ENCODE assay signal across 12 cellular contexts in genomic region chr11:118633979-118634378, GRCh38. TPM values are rescaled to one million over a fixed set of nuclear protein-coding genes. Genes with fewer than 3 reads are reported as not detected.
A peak's percentile ranks its signal among the peaks of the same experiment; 100 is the strongest.
DNase-seq lines count a peak whose midpoint lies in the region; ATAC-seq, FAIRE-seq and TF ChIP-seq lines count a peak whose summit lies in the region.
"Had no signal": no experiment of that assay in that cellular context is flagged by ENCODE, and none has a peak within 500 bp of the region (broad histone marks: within the 10 kb centered on the region; RNA-seq: fewer than 3 reads in every experiment).

No MANE protein-coding gene starts in this region.

- no peaks in the 10 kb centered on the region for H3K9me2 ChIP-seq in SK-N-SH

- POLR2A ChIA-PET in SK-N-SH (lab: Yijun Ruan, JAX) = interaction anchor here (1.4 kb wide), 2 partner anchors 9 to 29 kb away, joined by 3 read pairs; no protein-coding TSS in a partner anchor

- H3K9me3 ChIP-seq in SK-N-SH (no peaks in the 10 kb centered on the region), left ventricle myocardium inferior (replicated peaks) (no peaks in the 10 kb centered on the region), prostate gland (no peaks in the 10 kb centered on the region), pancreas (no peaks in the 10 kb centered on the region)
- H3K9me3 ChIP-seq: SJCRH30 had no signal

- H3K36me3 ChIP-seq in SK-N-SH (replicated peaks in 1 of 2; ENCODE audit: control insufficient read depth in 1 of 2, insufficient read depth in 2 of 2, low read length in 1 of 2) (peaks cover 53 to 84% of the 10 kb centered on the region in 2 experiments), left ventricle myocardium inferior (peaks cover 87% of the 10 kb centered on the region), prostate gland (no peaks in the 10 kb centered on the region), pancreas (peaks cover 0 to 8% (median 0%) of the 10 kb centered on the region in 3 donors)
- H3K36me3 ChIP-seq: SJCRH30 had no signal

- no peak for TF ChIP-seq POLR2A in prostate gland (IDR thresholded peaks at IDR 0.05)

- no peak for TF ChIP-seq EP300 in SK-N-SH (IDR thresholded peaks at IDR 0.05; ENCODE audit: borderline replicate concordance in 1 of 2, low read depth in 1 of 2, low read length in 1 of 2)

- no peak for TF ChIP-seq RAD21 in SK-N-SH (IDR thresholded peaks at IDR 0.05; ENCODE audit: low read length)

- H3F3A ChIP-seq in SK-N-SH (replicated peaks; ENCODE audit: insufficient read depth) = peaks cover 6% of the 10 kb centered on the region

- H3K9ac ChIP-seq in SK-N-SH = no peak overlapping the region

- H3K27me3 ChIP-seq in SK-N-SH (ENCODE audit: insufficient read depth) (no peaks in the 10 kb centered on the region), left ventricle myocardium inferior (ENCODE audit: low read depth) (no peaks in the 10 kb centered on the region), prostate gland (replicated peaks; ENCODE audit: insufficient read depth) (no peaks in the 10 kb centered on the region), pancreas (no peaks in the 10 kb centered on the region)
- H3K27me3 ChIP-seq: SJCRH30 had no signal

- H3K27ac ChIP-seq in SK-N-SH (ENCODE audit: low read depth in 2 of 2, low read length in 1 of 2) (peak overlapping the region in 1 of 2 experiments; percentile 40; a peak in 1 of 4 replicates), left ventricle myocardium inferior (replicated peaks) (peak overlapping the region; percentile 64), prostate gland (peak overlapping the region; percentile 78 to 81), pancreas (peak overlapping the region in 1 of 4 donors; percentile 71)
- H3K27ac ChIP-seq: SJCRH30 had no signal

- TF ChIP-seq CTCF in SK-N-SH (IDR thresholded peaks at IDR 0.05) (no peak), left ventricle myocardium inferior (IDR thresholded peaks at IDR 0.05; ENCODE audit: borderline replicate concordance) (no peak), prostate gland (IDR thresholded peaks at IDR 0.05) (no peak), pancreas (IDR thresholded peaks at IDR 0.05) (no peak)

- H3K4me1 ChIP-seq in SK-N-SH (ENCODE audit: control insufficient read depth in 1 of 2, insufficient read depth in 2 of 2, low read depth in 1 of 2, low read length in 1 of 2) (peaks cover 8 to 9% of the 10 kb centered on the region in 2 experiments; a peak in 2 of 4 replicates), left ventricle myocardium inferior (peaks cover 98% of the 10 kb centered on the region), prostate gland (replicated peaks) (peaks cover 9% of the 10 kb centered on the region), pancreas (peaks cover 7 to 15% (median 12%) of the 10 kb centered on the region in 3 donors)
- H3K4me1 ChIP-seq: SJCRH30 had no signal

- H3K79me2 ChIP-seq in SK-N-SH (ENCODE audit: insufficient read depth) = peaks cover 60% of the 10 kb centered on the region

- intact Hi-C loops in left ventricle myocardium inferior (cut with micrococcal nuclease) (no loop called here), prostate gland (cut with DNase I) (no loop called here), pancreas (cut with DNase I) (no loop called here)

- H3K4me2 ChIP-seq in SK-N-SH = 0 out of 2 replicates have a peak overlapping the region, but pooled peaks have one; percentile 15

- DNase-seq in AG20443 (ENCODE audit: low spot score) (peak; percentile 62), SK-N-SH (no peak), left ventricle myocardium inferior (no peak), prostate gland (ENCODE audit: low spot score) (no peak), NCI-H524 treated with DMSO at 0.1 percent for 48 hours (lab: John Stamatoyannopoulos, UW) (no peak), pancreas (no peak)
- DNase-seq: activated CD8-positive, alpha-beta memory T cell treated with anti-CD3 and anti-CD28 coated beads for 24 hours; foreskin melanocyte; natural killer cell; SJCRH30 had no signal

- FAIRE-seq in pancreas (lab: Jason Lieb, UNC) = no peak

- ATAC-seq in HG02852 (IDR thresholded peaks at IDR 0.05; ENCODE audit: unreplicated experiment) = no peak
- no peak for ATAC-seq in pancreas
- ATAC-seq in GM18909 (IDR thresholded peaks at IDR 0.05; ENCODE audit: poor library complexity, unreplicated experiment) = no peak
- ATAC-seq: natural killer cell had no signal

- H3K4me3 ChIP-seq in SK-N-SH (ENCODE audit: low read depth in 2 of 2, low read length in 1 of 2) (no peak overlapping the region), left ventricle myocardium inferior (peak overlapping the region; percentile 31), prostate gland (peak overlapping the region; percentile 19 to 20), pancreas (no peak overlapping the region)
- H3K4me3 ChIP-seq: SJCRH30 had no signal

- peaks cover 58% of the 10 kb centered on the region for H4K20me1 ChIP-seq in SK-N-SH (ENCODE audit: insufficient read depth)

- no peak overlapping the region for H2AFZ ChIP-seq in SK-N-SH (ENCODE audit: low read depth)

- CTCF ChIA-PET in SK-N-SH (lab: Yijun Ruan, JAX) = interaction anchor here (0.9 to 4.6 kb wide), 4 partner anchors 25 to 39 kb away, joined by 3 to 20 read pairs (median 6); partner anchors contain the start of gene PHLDB1

- WGBS in SK-N-SH (ENCODE audit: low lambda C conversion rate) = 79% methylated on average over 4 of the region's 4 CpGs
- 30% methylated on average over 4 of the region's 4 CpGs for WGBS in prostate gland
- whole genome bisulfite sequencing in pancreas, 2 donors = 55 to 59% methylated on average over 4 of the region's 4 CpGs

TF ChIP-seq in SK-N-SH, 30 proteins besides CTCF, POLR2A, EP300 and RAD21:
- TF ChIP-seq NFIC (IDR thresholded peaks at IDR 0.05; ENCODE audit: borderline replicate concordance) = no peak
- TF ChIP-seq TEAD4 (IDR thresholded peaks at IDR 0.05; ENCODE audit: borderline replicate concordance, insufficient read depth) = no peak
- no peak for TF ChIP-seq TAF1 (IDR thresholded peaks at IDR 0.05; ENCODE audit: borderline replicate concordance, low read depth, low read length)
- TF ChIP-seq PBX3 (IDR thresholded peaks at IDR 0.05) = no peak
- no peak for TF ChIP-seq NRF1 (IDR thresholded peaks at IDR 0.05; ENCODE audit: low read depth, low read length)
- no peak for TF ChIP-seq USF2 (IDR thresholded peaks at IDR 0.05; ENCODE audit: borderline replicate concordance, low read depth, low read length)
- TF ChIP-seq TCF12 (IDR thresholded peaks at IDR 0.05) = no peak
- TF ChIP-seq RCOR1 (IDR thresholded peaks at IDR 0.05; ENCODE audit: low read length) = no peak

RNA-seq across cellular contexts. Expression of gene PHLDB1, which starts 26.6 kb away (rescaled TPM):
- polyA plus RNA-seq in SK-N-SH (2012; rRNA removed) (89.4 and 104 TPM in 2 replicates), pancreas (100 to 1,000 TPM; 152 to 153 TPM)
- polyA plus RNA-seq in SK-N-SH (2012; cell fraction: cytosol; rRNA removed) = 37.8 and 52.6 TPM in 2 replicates
- 270 and 294 TPM in 2 replicates for polyA plus RNA-seq in SK-N-SH (2012; cell fraction: nucleus; rRNA removed)
- total RNA-seq in left ventricle myocardium inferior (102 TPM), prostate gland (100 to 1,000 TPM in 1 of 2 donors, 10 to 100 TPM in 1; 74.5 to 113 TPM), pancreas (10 to 100 TPM; 29.3 to 66.6 (median 41.0) TPM)

RNA-seq across cellular contexts. Expression of gene TREH, which starts 45.5 kb away (rescaled TPM):
- not detected in 2 replicates for polyA plus RNA-seq in SK-N-SH (2012; rRNA removed)
- polyA plus RNA-seq in SK-N-SH (2012; cell fraction: cytosol; rRNA removed) = not detected in 2 replicates
- not detected in 2 replicates for polyA plus RNA-seq in SK-N-SH (2012; cell fraction: nucleus; rRNA removed)
- not detected for total RNA-seq in left ventricle myocardium inferior
- 1 to 10 TPM in 1 of 2 donors, not detected in 1; 2.4 TPM for total RNA-seq in prostate gland
- total RNA-seq in pancreas = 1 to 10 TPM in 2 of 6 donors, under 1 TPM in 4; 0.14 to 1.5 (median 0.62) TPM
- 1 to 10 TPM; 3.8 to 4.7 TPM for polyA plus RNA-seq in pancreas
- total RNA-seq: natural killer cell, SJCRH30 had no signal

Comparison
In these comparisons a context has a peak if more than half of its experiments do, and no peak if none do; other contexts are left out.
1. H3K4me3 ChIP-seq: peak in left ventricle myocardium inferior (single experiment) and prostate gland (2 of 2); none in SK-N-SH (0 of 2) and pancreas (0 of 4).